In the genomic region with DNA sequence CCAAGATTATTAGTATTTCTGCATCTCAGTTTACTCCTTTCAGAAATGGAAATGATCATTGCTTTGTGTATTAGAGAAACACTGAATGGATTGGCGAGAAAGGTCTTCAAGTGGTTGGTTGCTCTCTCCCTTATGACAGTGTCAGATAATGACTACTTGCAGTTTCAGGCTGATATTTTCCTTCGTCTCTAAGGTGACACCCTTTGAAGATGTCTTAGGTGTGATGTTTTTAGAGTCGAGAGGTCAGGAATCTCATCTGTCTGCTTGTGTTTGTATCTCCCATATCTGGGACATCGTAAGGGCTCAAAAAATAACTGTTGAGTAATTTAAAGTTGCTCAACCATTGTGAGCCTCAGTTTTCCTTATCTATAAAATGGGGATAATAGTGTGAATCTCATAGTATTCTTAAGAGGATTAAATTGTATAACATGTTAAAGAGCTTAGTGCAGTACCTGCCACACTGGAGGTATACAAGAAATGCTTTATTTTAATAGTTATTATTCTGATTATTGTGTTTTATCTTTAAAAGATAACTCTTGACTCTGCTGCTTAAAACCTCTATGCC, we compare ENCODE assay signal across 28 cellular contexts. TPM values are rescaled to one million over a fixed set of nuclear protein-coding genes. Genes with fewer than 3 reads are reported as not detected.
"Had no signal": no experiment of that assay in that cellular context is flagged by ENCODE, and none has a peak within 500 bp of the region (broad histone marks: within the 10 kb centered on the region; RNA-seq: fewer than 3 reads in every experiment).

No MANE protein-coding gene starts in this region.

- H3K9me3 ChIP-seq: left lung, lower lobe of right lung, neutrophil, psoas muscle, tibial nerve, upper lobe of left lung, vagina had no signal

- ATAC-seq: left colon; left lung; lower lobe of right lung; naive thymus-derived CD8-positive, alpha-beta T cell; psoas muscle; sciatic nerve; stimulated activated memory B cell treated with anti-CD40 and anti-IgM and Interleukin-4, amounts not matched to agents 10 μg/mL and 1 μg/mL and 100 μg/mL, for 72 hours; stimulated activated naive CD8-positive, alpha-beta T cell treated with anti-CD3 and anti-CD28 coated beads, Interleukin-15, amount 100 ng/mL, for 72 hours had no signal

- H3K27me3 ChIP-seq: left lung, neutrophil, tibial nerve, upper lobe of left lung, vagina had no signal

- FAIRE-seq: islet of Langerhans, kidney had no signal

- H2AFZ ChIP-seq: parathyroid adenoma had no signal

- H3K4me3 ChIP-seq: left lung, lower lobe of right lung, psoas muscle, skin epidermis, tibial nerve, upper lobe of left lung, vagina had no signal

- H3K4me1 ChIP-seq: left lung, lower lobe of right lung, parathyroid adenoma, tibial nerve, upper lobe of left lung, vagina had no signal

- H3K27ac ChIP-seq: left lung, lower lobe of right lung, neutrophil, parathyroid adenoma, psoas muscle, skin epidermis, tibial nerve, upper lobe of left lung, vagina had no signal

- H3K79me2 ChIP-seq: parathyroid adenoma had no signal

- DNase-seq: hypothalamus; immature natural killer cell; kidney; left colon; left lung; lower lobe of right lung; mammary epithelial cell; mesenchymal stem cell; naive thymus-derived CD8-positive, alpha-beta T cell; occipital lobe; psoas muscle; stimulated activated CD4-positive, alpha-beta T cell treated with anti-CD3 and anti-CD28 coated beads, Interleukin-12 subunit alpha, Interleukin-12 subunit beta, amount 100 ng/mL, for 4 hours; stimulated activated CD4-positive, alpha-beta T cell treated with anti-CD3 and anti-CD28 coated beads, Interleukin-15, amount 100 ng/mL, for 24 hours; stimulated activated CD4-positive, alpha-beta T cell treated with anti-CD3 and anti-CD28 coated beads, Interleukin-2, amount 100 ng/mL, for 24 hours; stimulated activated CD4-positive, alpha-beta T cell treated with anti-CD3 and anti-CD28 coated beads, Interleukin-4, amount 100 ng/mL, for 4 hours; stimulated activated CD8-positive, alpha-beta memory T cell treated with anti-CD3 and anti-CD28 coated beads, Interleukin-4, amount 100 ng/mL, for 48 hours; stimulated activated naive CD4-positive, alpha-beta T cell treated with Interleukin-2 at 50 U/mL for 16 hours; stimulated activated naive CD8-positive, alpha-beta T cell treated with anti-CD3 and anti-CD28 coated beads, Interleukin-15, amount 100 ng/mL, for 72 hours; substantia nigra; upper lobe of left lung had no signal

- H3K36me3 ChIP-seq: left lung, lower lobe of right lung, neutrophil, tibial nerve, upper lobe of left lung, vagina had no signal

RNA-seq across cellular contexts. Expression of gene NPAS3, which starts 40.1 kb away (rescaled TPM):
- total RNA-seq: naive thymus-derived CD8-positive, alpha-beta T cell had no signal
